In genomic region chr12:93895096-93895460, GRCh38 we compare ENCODE assay signal across 12 cellular contexts.
DNase-seq lines count a peak whose midpoint lies in the region; ATAC-seq and TF ChIP-seq lines count a peak whose summit lies in the region.
"Had no signal": no experiment of that assay in that cellular context is flagged by ENCODE, and none has a peak within 500 bp of the region (broad histone marks: within the 10 kb centered on the region; RNA-seq: fewer than 3 reads in every experiment).

No MANE protein-coding gene starts in this region.

- ATAC-seq in HG02610 (IDR thresholded peaks at IDR 0.05; ENCODE audit: unreplicated experiment): no peak

- H3K4me1 ChIP-seq in osteoblast (ENCODE audit: insufficient read depth, low read length): peaks cover 18% of the 10 kb centered on the region

- no peaks in the 10 kb centered on the region for H3K79me2 ChIP-seq in osteoblast (ENCODE audit: insufficient read depth, low read length)

- H3K36me3 ChIP-seq in osteoblast (ENCODE audit: insufficient read depth, low read length): no peaks in the 10 kb centered on the region

- TF ChIP-seq CTCF in osteoblast (IDR thresholded peaks at IDR 0.05; ENCODE audit: extremely low read depth, low read depth, low read length): peak; percentile 46

- H3K9me3 ChIP-seq in osteoblast (ENCODE audit: low read depth, low read length): no peaks in the 10 kb centered on the region

- no peaks in the 10 kb centered on the region for H4K20me1 ChIP-seq in osteoblast (ENCODE audit: insufficient read depth, low read length)

- peak overlapping the region; percentile 37 for H3K27ac ChIP-seq in osteoblast (ENCODE audit: low read depth, low read length)

- peak overlapping the region; percentile 86 for H2AFZ ChIP-seq in osteoblast (ENCODE audit: low read length)

- peak; percentile 29 for DNase-seq in A172 (ENCODE audit: low spot score)
- peak; percentile 37 for DNase-seq in NCI-H2227 (lab: John Stamatoyannopoulos, UW; ENCODE audit: unreplicated experiment)
- DNase-seq in fibroblast of peridontal ligament (ENCODE audit: extremely low read depth): peak; percentile 64
- DNase-seq in osteoblast (ENCODE audit: insufficient read length, low spot score, missing footprints): no peak
- no peak for DNase-seq in COLO668 (lab: John Stamatoyannopoulos, UW; ENCODE audit: unreplicated experiment)
- no peak for DNase-seq in effector CD4-positive, alpha-beta T cell
- no peak for DNase-seq in activated effector memory CD4-positive, alpha-beta T cell treated with Interleukin-2 at 50 U/mL for 16 hours
- DNase-seq: ACHN; NCI-H1048; stimulated activated naive CD4-positive, alpha-beta T cell treated with Interleukin-2 at 50 U/mL for 16 hours; T-helper 1 cell had no signal

- H3K4me3 ChIP-seq in osteoblast (ENCODE audit: insufficient read depth, low read length): peak overlapping the region; percentile 3

- H3K4me2 ChIP-seq in osteoblast (ENCODE audit: insufficient read depth, low read length): peak overlapping the region; percentile 41

- H3K27me3 ChIP-seq in osteoblast (ENCODE audit: insufficient read depth, low read length): no peaks in the 10 kb centered on the region

Comparison
In these comparisons a context has a peak if more than half of its experiments do, and no peak if none do; other contexts are left out.
1. DNase-seq: peak in A172 (single experiment), NCI-H2227 (single experiment) and fibroblast of peridontal ligament (single experiment); none in osteoblast (single experiment), COLO668 (single experiment), effector CD4-positive, alpha-beta T cell (single experiment) and activated effector memory CD4-positive, alpha-beta T cell treated with Interleukin-2 at 50 U/mL for 16 hours (single experiment).